In genomic region chr17:2911755-2912111, GRCh38 we compare ENCODE assay signal across 24 cellular contexts.
"Had no signal": no experiment of that assay in that cellular context is flagged by ENCODE, and none has a peak within 500 bp of the region (broad histone marks: within the 10 kb centered on the region; RNA-seq: fewer than 3 reads in every experiment).

No MANE protein-coding gene starts in this region.

- H3K4me1 ChIP-seq: adrenal gland, ascending aorta, esophagus muscularis mucosa, foreskin keratinocyte, left lung, pancreas, psoas muscle, spleen, uterus had no signal

- ATAC-seq: activated CD4-positive, CD25-positive, alpha-beta regulatory T cell treated with anti-CD3 and anti-CD28 coated beads, Interleukin-2, amount 50 U/mL, for 24 hours; foreskin keratinocyte; left lung; psoas muscle had no signal

- H3K27me3 ChIP-seq: adrenal gland, ascending aorta, brain microvascular endothelial cell, esophagus muscularis mucosa, foreskin keratinocyte, heart right ventricle, pancreas, spleen, uterus had no signal

- H3K4me3 Mint-ChIP-seq: activated naive CD4-positive, alpha-beta T cell treated with anti-CD3 and anti-CD28 coated beads for 36 hours; activated naive CD8-positive, alpha-beta T cell treated with anti-CD3 and anti-CD28 coated beads for 36 hours; activated T-helper 1 cell treated with anti-CD3 and anti-CD28 coated beads, Interleukin-12 subunit alpha, Interleukin-12 subunit beta, Interleukin-2, Interleukin-4 antibody, amounts not matched to agents 30 ng/mL and 10 ng/mL and 1 ng/mL, durations not matched to agents 14 hours and 24 hours and 36 hours; nephron; stimulated activated naive CD8-positive, alpha-beta T cell treated with anti-CD3 and anti-CD28 coated beads, Interleukin-15, Interleukin-2, amounts not matched to agents 100 ng/mL and 50 ng/mL, for 24 hours; type B pancreatic cell had no signal

- H3K27ac Mint-ChIP-seq: activated naive CD4-positive, alpha-beta T cell treated with anti-CD3 and anti-CD28 coated beads for 36 hours; activated naive CD8-positive, alpha-beta T cell treated with anti-CD3 and anti-CD28 coated beads for 36 hours; activated T-helper 1 cell treated with anti-CD3 and anti-CD28 coated beads, Interleukin-12 subunit alpha, Interleukin-12 subunit beta, Interleukin-2, Interleukin-4 antibody, amounts not matched to agents 30 ng/mL and 10 ng/mL and 1 ng/mL, durations not matched to agents 14 hours and 24 hours and 36 hours; stimulated activated naive CD8-positive, alpha-beta T cell treated with anti-CD3 and anti-CD28 coated beads, Interleukin-15, Interleukin-2, amounts not matched to agents 100 ng/mL and 50 ng/mL, for 24 hours had no signal

- H3K9me3 Mint-ChIP-seq: stimulated activated naive CD8-positive, alpha-beta T cell treated with anti-CD3 and anti-CD28 coated beads, Interleukin-15, Interleukin-2, amounts not matched to agents 100 ng/mL and 50 ng/mL, for 24 hours; type B pancreatic cell had no signal

- H3K4me3 ChIP-seq: adrenal gland, ascending aorta, esophagus muscularis mucosa, heart right ventricle, left lung, pancreas, psoas muscle, spleen, thoracic aorta, uterus had no signal

- H3K36me3 ChIP-seq: adrenal gland, ascending aorta, brain microvascular endothelial cell, esophagus muscularis mucosa, heart right ventricle, pancreas, thoracic aorta, uterus had no signal

- H3K27me3 Mint-ChIP-seq: activated naive CD8-positive, alpha-beta T cell treated with anti-CD3 and anti-CD28 coated beads for 36 hours; stimulated activated naive CD8-positive, alpha-beta T cell treated with anti-CD3 and anti-CD28 coated beads, Interleukin-15, Interleukin-2, amounts not matched to agents 100 ng/mL and 50 ng/mL, for 24 hours; type B pancreatic cell had no signal

- H3K9me3 ChIP-seq: adrenal gland, ascending aorta, esophagus muscularis mucosa, heart right ventricle, left lung, pancreas, psoas muscle, thoracic aorta, uterus had no signal

- H3K27ac ChIP-seq: adrenal gland, ascending aorta, brain microvascular endothelial cell, esophagus muscularis mucosa, foreskin keratinocyte, left lung, pancreas, psoas muscle, spleen, thoracic aorta, uterus had no signal

- DNase-seq: activated CD4-positive, alpha-beta T cell treated with anti-CD3 and anti-CD28 coated beads for 48 hours; activated CD4-positive, alpha-beta T cell treated with anti-CD3 and anti-CD28 coated beads, Interleukin-2, amount 50 U/mL, for 48 hours; activated CD8-positive, alpha-beta memory T cell treated with anti-CD3 and anti-CD28 coated beads for 24 hours; activated effector memory CD4-positive, alpha-beta T cell treated with anti-CD3 and anti-CD28 coated beads, Interleukin-2, amount 50 U/mL, for 16 hours; activated naive CD4-positive, alpha-beta T cell treated with anti-CD3 and anti-CD28 coated beads for 36 hours; activated naive CD8-positive, alpha-beta T cell treated with anti-CD3 and anti-CD28 coated beads for 36 hours; activated T-cell treated with anti-CD3 and anti-CD28 coated beads, Interleukin-2, amount 50 U/mL, for 1 hour; adrenal gland; brain microvascular endothelial cell; foreskin keratinocyte; heart right ventricle; left lung; pancreas; psoas muscle; spleen; uterus had no signal
